Comparison of ENCODE assay signal across 16 cellular contexts in genomic region chr3:40546811-40547210, GRCh38. TPM values are rescaled to one million over a fixed set of nuclear protein-coding genes. Genes with fewer than 3 reads are reported as not detected.
DNase-seq lines count a peak whose midpoint lies in the region; ATAC-seq and TF ChIP-seq lines count a peak whose summit lies in the region.
"Had no signal": no experiment of that assay in that cellular context is flagged by ENCODE, and none has a peak within 500 bp of the region (broad histone marks: within the 10 kb centered on the region; RNA-seq: fewer than 3 reads in every experiment).

No MANE protein-coding gene starts in this region.

- H3K27ac ChIP-seq in right cardiac atrium (ENCODE audit: low read length) (no peak overlapping the region), left ventricle myocardium inferior (replicated peaks) (no peak overlapping the region), psoas muscle (no peak overlapping the region), MM.1S (ENCODE audit: low read length) (no peak overlapping the region)

- peaks cover 4% of the 10 kb centered on the region for H3K36me3 ChIP-seq in left ventricle myocardium inferior
- peaks cover 0 to under 1% of the 10 kb centered on the region in 2 donors for H3K36me3 ChIP-seq in psoas muscle (ENCODE audit: insufficient read depth in 1 of 2, low read depth in 1 of 2)
- H3K36me3 ChIP-seq in MM.1S (replicated peaks; ENCODE audit: insufficient read depth, low read length) = no peaks in the 10 kb centered on the region

- no peak overlapping the region for H2AFZ ChIP-seq in MM.1S (ENCODE audit: low read length)

- H3K4me3 ChIP-seq in right cardiac atrium (ENCODE audit: low read length) (no peak overlapping the region), left ventricle myocardium inferior (no peak overlapping the region), psoas muscle (no peak overlapping the region), MM.1S (ENCODE audit: low read length) (no peak overlapping the region)

- no peaks in the 10 kb centered on the region for H3F3A ChIP-seq in MM.1S (ENCODE audit: insufficient read depth, low read length)

- H3K9me3 Mint-ChIP-seq in activated T-helper 17 cell treated with anti-CD3 and anti-CD28 coated beads, Interleukin-2, amount 50 U/mL, for 72 hours = no peaks in the 10 kb centered on the region
- H3K9me3 Mint-ChIP-seq: immature natural killer cell had no signal

- no peak overlapping the region for H3K4me3 Mint-ChIP-seq in activated T-helper 17 cell treated with anti-CD3 and anti-CD28 coated beads, Interleukin-2, amount 50 U/mL, for 72 hours
- H3K4me3 Mint-ChIP-seq: activated naive CD8-positive, alpha-beta T cell treated with anti-CD3 and anti-CD28 coated beads for 36 hours; IgD-negative memory B cell; immature natural killer cell had no signal

- no peak for TF ChIP-seq CTCF in left ventricle myocardium inferior (IDR thresholded peaks at IDR 0.05; ENCODE audit: borderline replicate concordance)
- no peak for TF ChIP-seq CTCF in psoas muscle (IDR thresholded peaks at IDR 0.05)
- TF ChIP-seq CTCF in MM.1S (IDR thresholded peaks at IDR 0.05; ENCODE audit: low read length) = no peak

- H3K9me3 ChIP-seq in right cardiac atrium (ENCODE audit: control insufficient read depth, low read length) (no peaks in the 10 kb centered on the region), left ventricle myocardium inferior (replicated peaks) (no peaks in the 10 kb centered on the region), psoas muscle (no peaks in the 10 kb centered on the region), MM.1S (replicated peaks; ENCODE audit: insufficient read depth, low read length) (no peaks in the 10 kb centered on the region)

- H3K27ac Mint-ChIP-seq in activated T-helper 17 cell treated with anti-CD3 and anti-CD28 coated beads, Interleukin-2, amount 50 U/mL, for 72 hours = no peak overlapping the region
- H3K27ac Mint-ChIP-seq: activated naive CD8-positive, alpha-beta T cell treated with anti-CD3 and anti-CD28 coated beads for 36 hours; IgD-negative memory B cell; immature natural killer cell had no signal

- no peak overlapping the region for H3K9ac ChIP-seq in MM.1S (ENCODE audit: low read length)

- intact Hi-C loops in right cardiac atrium (cut with DNase I) (no loop called here), left ventricle myocardium inferior (cut with micrococcal nuclease) (no loop called here), psoas muscle (cut with DNase I) (no loop called here)

- no peaks in the 10 kb centered on the region for H3K79me2 ChIP-seq in MM.1S (ENCODE audit: low read length)

- H3K4me1 ChIP-seq in right cardiac atrium (ENCODE audit: control insufficient read depth, insufficient read depth, low read length) (no peaks in the 10 kb centered on the region), left ventricle myocardium inferior (no peaks in the 10 kb centered on the region), psoas muscle (no peaks in the 10 kb centered on the region), MM.1S (ENCODE audit: low read length) (no peaks in the 10 kb centered on the region)

- no peak for DNase-seq in right cardiac atrium
- DNase-seq in left ventricle myocardium inferior = no peak
- peak; percentile 46 for DNase-seq in foreskin melanocyte
- no peak for DNase-seq in psoas muscle
- DNase-seq in stimulated activated CD8-positive, alpha-beta memory T cell treated with anti-CD3 and anti-CD28 coated beads, Interleukin-4, amount 100 ng/mL, for 48 hours = no peak
- no peak for DNase-seq in MM.1S
- DNase-seq: activated naive CD8-positive, alpha-beta T cell treated with anti-CD3 and anti-CD28 coated beads for 36 hours; AML-193; immature natural killer cell; NCI-H2029 treated with DMSO at 0.1 percent for 48 hours; stimulated activated CD4-positive, alpha-beta T cell treated with anti-CD3 and anti-CD28 coated beads, Interleukin-1b, Interleukin-23, amount 100 ng/mL, for 48 hours; stimulated activated naive CD4-positive, alpha-beta T cell treated with Interleukin-2 at 50 U/mL for 16 hours; T1000 had no signal

- H3K4me2 ChIP-seq in MM.1S (ENCODE audit: low read depth, low read length) = no peak overlapping the region

- no peaks in the 10 kb centered on the region for H3K27me3 Mint-ChIP-seq in activated T-helper 17 cell treated with anti-CD3 and anti-CD28 coated beads, Interleukin-2, amount 50 U/mL, for 72 hours
- H3K27me3 Mint-ChIP-seq: activated naive CD8-positive, alpha-beta T cell treated with anti-CD3 and anti-CD28 coated beads for 36 hours; IgD-negative memory B cell had no signal

- no peaks in the 10 kb centered on the region for H3K4me1 Mint-ChIP-seq in activated T-helper 17 cell treated with anti-CD3 and anti-CD28 coated beads, Interleukin-2, amount 50 U/mL, for 72 hours
- H3K4me1 Mint-ChIP-seq: activated naive CD8-positive, alpha-beta T cell treated with anti-CD3 and anti-CD28 coated beads for 36 hours; IgD-negative memory B cell; immature natural killer cell had no signal

- H3K36me3 Mint-ChIP-seq in activated T-helper 17 cell treated with anti-CD3 and anti-CD28 coated beads, Interleukin-2, amount 50 U/mL, for 72 hours (ENCODE audit: low read depth) = no peaks in the 10 kb centered on the region

- WGBS in right cardiac atrium = 49% methylated on average over 1 of the region's 1 CpG
- 43 to 48% (median 43%) methylated on average over 1 of the region's 1 CpG for WGBS in psoas muscle, 3 donors

- no peaks in the 10 kb centered on the region for H3K27me3 ChIP-seq in right cardiac atrium (ENCODE audit: control insufficient read depth, insufficient read depth)
- H3K27me3 ChIP-seq in left ventricle myocardium inferior (ENCODE audit: low read depth) = no peaks in the 10 kb centered on the region
- no peaks in the 10 kb centered on the region for H3K27me3 ChIP-seq in psoas muscle (ENCODE audit: insufficient read depth in 3 of 3, low read length in 2 of 3)
- no peaks in the 10 kb centered on the region for H3K27me3 ChIP-seq in MM.1S (replicated peaks; ENCODE audit: insufficient read depth, low read length)

- no peaks in the 10 kb centered on the region for H3K9me2 ChIP-seq in MM.1S (replicated peaks; ENCODE audit: insufficient read depth, low read length)

- ATAC-seq in right cardiac atrium (peak; percentile 41 to 51), psoas muscle (no peak), HG03469 (IDR thresholded peaks at IDR 0.05; ENCODE audit: unreplicated experiment) (no peak)
- peak; percentile 82 for ATAC-seq in activated T-helper 17 cell treated with anti-CD3 and anti-CD28 coated beads, Interleukin-2, amount 50 U/mL, for 72 hours (replicated peaks)

- no peaks in the 10 kb centered on the region for H4K20me1 ChIP-seq in MM.1S (ENCODE audit: insufficient read depth, low read length)

RNA-seq across cellular contexts. Expression of gene ZNF621, which starts 22.1 kb away (rescaled TPM):
- total RNA-seq in right cardiac atrium (10 to 100 TPM; 10.0 to 14.0 (median 10.7) TPM), left ventricle myocardium inferior (10.2 TPM), psoas muscle (1 to 10 TPM; 8.8 to 9.8 (median 9.1) TPM)
- polyA plus RNA-seq in right cardiac atrium (7.4 TPM), psoas muscle (1 to 10 TPM; 5.4 to 9.9 (median 7.6) TPM)
- total RNA-seq in activated T-helper 17 cell treated with anti-CD3 and anti-CD28 coated beads, Interleukin-2, amount 50 U/mL, for 72 hours = 10 to 100 TPM; 19.1 to 19.9 TPM

RNA-seq across cellular contexts. Expression of gene ZNF620, which starts 41.0 kb away (rescaled TPM):
- total RNA-seq in right cardiac atrium = 1 to 10 TPM; 3.1 to 4.3 (median 3.3) TPM
- polyA plus RNA-seq in right cardiac atrium = 2.1 TPM
- 2.3 TPM for total RNA-seq in left ventricle myocardium inferior
- total RNA-seq in activated T-helper 17 cell treated with anti-CD3 and anti-CD28 coated beads, Interleukin-2, amount 50 U/mL, for 72 hours = 1 to 10 TPM; 2.3 to 3.6 TPM
- 1 to 10 TPM; 1.3 to 2.2 (median 2.1) TPM for total RNA-seq in psoas muscle
- polyA plus RNA-seq in psoas muscle = 1 to 10 TPM; 1.1 to 2.6 (median 1.2) TPM

Comparison
In these comparisons a context has a peak if more than half of its experiments do, and no peak if none do; other contexts are left out.
1. ATAC-seq: peak in right cardiac atrium (2 of 2) and activated T-helper 17 cell treated with anti-CD3 and anti-CD28 coated beads, Interleukin-2, amount 50 U/mL, for 72 hours (single experiment); none in psoas muscle (0 of 4) and HG03469 (single experiment).